In the genomic region with DNA sequence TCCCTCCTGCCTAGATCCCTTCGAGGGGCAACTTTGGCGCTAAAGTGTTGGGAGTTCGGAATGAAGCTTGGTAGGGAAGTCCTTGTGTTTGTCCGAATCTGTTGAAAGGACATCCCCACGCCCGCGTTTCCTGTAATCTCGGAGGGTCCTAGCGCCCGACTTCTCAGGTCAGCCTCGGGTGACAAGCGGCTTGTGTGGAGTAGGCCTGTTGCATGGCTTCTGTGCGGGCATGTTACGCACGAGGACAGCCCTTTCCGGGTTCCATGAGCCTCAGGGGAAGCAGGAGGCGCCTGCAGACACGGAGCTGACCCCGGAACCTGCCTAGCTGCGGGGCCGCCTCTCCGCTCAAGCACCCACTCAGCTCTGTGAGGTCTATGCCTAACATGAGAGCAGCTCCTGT, we compare ENCODE assay signal across 8 cellular contexts. TPM values are rescaled to one million over a fixed set of nuclear protein-coding genes. Genes with fewer than 3 reads are reported as not detected.
A peak's percentile ranks its signal among the peaks of the same experiment; 100 is the strongest.
DNase-seq lines count a peak whose midpoint lies in the region; ATAC-seq and TF ChIP-seq lines count a peak whose summit lies in the region.

No MANE protein-coding gene starts in this region.

- POLR2A ChIA-PET in activated CD4-positive, alpha-beta T cell treated with anti-CD3 and anti-CD28 coated beads for 36 hours (lab: Charles Lee), result interaction anchor here (0.9 kb wide), 1 partner anchor 28 kb away, joined by 3 read pairs; a partner anchor contains a TSS

- H3K27me3 ChIP-seq in lower lobe of right lung (ENCODE audit: low read depth), result no peaks in the 10 kb centered on the region
- H3K27me3 ChIP-seq in stomach smooth muscle (ENCODE audit: control insufficient read depth in 1 of 2, insufficient read depth in 2 of 2, low read length in 2 of 2), result no peaks in the 10 kb centered on the region

- H3K36me3 ChIP-seq in lower lobe of right lung (peaks cover 35% of the 10 kb centered on the region), stomach smooth muscle (ENCODE audit: control insufficient read depth in 2 of 2, insufficient read depth in 2 of 2, low read length in 2 of 2) (peaks cover 11 to 15% of the 10 kb centered on the region in 2 donors)

- H3K4me3 Mint-ChIP-seq in activated CD4-positive, alpha-beta T cell treated with anti-CD3 and anti-CD28 coated beads for 36 hours, result no peak overlapping the region
- H3K4me3 Mint-ChIP-seq in activated naive CD8-positive, alpha-beta T cell treated with anti-CD3 and anti-CD28 coated beads, Interleukin-2, amount 50 U/mL, for 24 hours, result no peak overlapping the region

- H3K9me3 ChIP-seq in lower lobe of right lung (no peaks in the 10 kb centered on the region), stomach smooth muscle (ENCODE audit: control insufficient read depth in 2 of 2, low read length in 2 of 2) (no peaks in the 10 kb centered on the region)

- CTCF ChIA-PET in activated CD4-positive, alpha-beta T cell treated with anti-CD3 and anti-CD28 coated beads for 36 hours (lab: Charles Lee), result interaction anchor here (0.8 to 1.9 kb wide), 4 partner anchors 21 to 105 kb away, joined by 3 to 5 read pairs (median 3); no protein-coding TSS in a partner anchor

- DNase-seq in activated CD4-positive, alpha-beta T cell treated with anti-CD3 and anti-CD28 coated beads for 36 hours, result no peak
- DNase-seq in activated CD4-positive, alpha-beta T cell treated with anti-CD3 and anti-CD28 coated beads, Interleukin-2, amount 50 U/mL, for 48 hours, result no peak
- no peak for DNase-seq in activated naive CD8-positive, alpha-beta T cell treated with anti-CD3 and anti-CD28 coated beads, Interleukin-2, amount 50 U/mL, for 24 hours
- DNase-seq in lower lobe of right lung (no peak), NCI-H446 treated with DMSO at 0.1 percent for 48 hours (lab: John Stamatoyannopoulos, UW) (no peak), AML-193 (lab: John Stamatoyannopoulos, UW) (no peak), ecto neural progenitor cell (ENCODE audit: low spot score) (no peak)

- H3K9me3 Mint-ChIP-seq in activated CD4-positive, alpha-beta T cell treated with anti-CD3 and anti-CD28 coated beads for 36 hours (ENCODE audit: low read depth), result no peaks in the 10 kb centered on the region
- H3K9me3 Mint-ChIP-seq in activated naive CD8-positive, alpha-beta T cell treated with anti-CD3 and anti-CD28 coated beads, Interleukin-2, amount 50 U/mL, for 24 hours, result no peaks in the 10 kb centered on the region

- H3K4me1 ChIP-seq in lower lobe of right lung (peaks cover 60% of the 10 kb centered on the region), stomach smooth muscle (ENCODE audit: control insufficient read depth, insufficient read depth, low read length) (peaks cover 38% of the 10 kb centered on the region)

- no peak for TF ChIP-seq CTCF in lower lobe of right lung (IDR thresholded peaks at IDR 0.05)

- H3K36me3 Mint-ChIP-seq in activated CD4-positive, alpha-beta T cell treated with anti-CD3 and anti-CD28 coated beads for 36 hours (ENCODE audit: low read depth), result peaks cover 44% of the 10 kb centered on the region
- peaks cover 29% of the 10 kb centered on the region for H3K36me3 Mint-ChIP-seq in activated naive CD8-positive, alpha-beta T cell treated with anti-CD3 and anti-CD28 coated beads, Interleukin-2, amount 50 U/mL, for 24 hours (ENCODE audit: low read depth)

- H3K4me3 ChIP-seq in lower lobe of right lung (no peak overlapping the region), stomach smooth muscle (ENCODE audit: low read length in 2 of 2) (no peak overlapping the region)

- H3K27ac ChIP-seq in lower lobe of right lung (peak overlapping the region; percentile 96), stomach smooth muscle (ENCODE audit: low read length) (peak overlapping the region; percentile 95)

- intact Hi-C loops in activated CD4-positive, alpha-beta T cell treated with anti-CD3 and anti-CD28 coated beads for 36 hours (cut with DNase I, micrococcal nuclease), result loop anchor here in 1 of 2 experiments (5.0 kb wide), 1 partner anchor 105 kb away; no protein-coding TSS in a partner anchor
- intact Hi-C loops in lower lobe of right lung (cut with DNase I), result no loop called here

- peak overlapping the region; percentile 91 for H3K27ac Mint-ChIP-seq in activated CD4-positive, alpha-beta T cell treated with anti-CD3 and anti-CD28 coated beads for 36 hours
- peak overlapping the region; percentile 79 for H3K27ac Mint-ChIP-seq in activated naive CD8-positive, alpha-beta T cell treated with anti-CD3 and anti-CD28 coated beads, Interleukin-2, amount 50 U/mL, for 24 hours

- peak overlapping the region in 1 of 2 donors; percentile 69 for H3K9ac ChIP-seq in stomach smooth muscle (ENCODE audit: low read length in 2 of 2)

- H3K27me3 Mint-ChIP-seq in activated CD4-positive, alpha-beta T cell treated with anti-CD3 and anti-CD28 coated beads for 36 hours, result no peaks in the 10 kb centered on the region
- no peaks in the 10 kb centered on the region for H3K27me3 Mint-ChIP-seq in activated naive CD8-positive, alpha-beta T cell treated with anti-CD3 and anti-CD28 coated beads, Interleukin-2, amount 50 U/mL, for 24 hours

- peaks cover 61% of the 10 kb centered on the region for H3K4me1 Mint-ChIP-seq in activated CD4-positive, alpha-beta T cell treated with anti-CD3 and anti-CD28 coated beads for 36 hours
- peaks cover 66% of the 10 kb centered on the region for H3K4me1 Mint-ChIP-seq in activated naive CD8-positive, alpha-beta T cell treated with anti-CD3 and anti-CD28 coated beads, Interleukin-2, amount 50 U/mL, for 24 hours

- ATAC-seq in activated CD4-positive, alpha-beta T cell treated with anti-CD3 and anti-CD28 coated beads for 36 hours, result no peak
- ATAC-seq in activated naive CD8-positive, alpha-beta T cell treated with anti-CD3 and anti-CD28 coated beads, Interleukin-2, amount 50 U/mL, for 24 hours, result no peak
- ATAC-seq in lower lobe of right lung, result no peak

RNA-seq across cellular contexts. Expression of a gene that starts 28.4 kb away (rescaled TPM):
- total RNA-seq in activated CD4-positive, alpha-beta T cell treated with anti-CD3 and anti-CD28 coated beads for 36 hours, result 10 to 100 TPM; 21.0 to 26.4 TPM
- total RNA-seq in lower lobe of right lung, result 50.4 TPM
